8 cellular contexts compared by ENCODE assay signal in genomic region chr6:129598244-129599187, GRCh38.
DNase-seq lines count a peak whose midpoint lies in the region; ATAC-seq, FAIRE-seq and TF ChIP-seq lines count a peak whose summit lies in the region.

No MANE protein-coding gene starts in this region.

- no peaks in the 10 kb centered on the region for H3K36me3 ChIP-seq in neural cell (ENCODE audit: insufficient read depth, low read length)

- peak; percentile 88 for FAIRE-seq in GM12891 (lab: Jason Lieb, UNC)

- H3K79me2 ChIP-seq in neural cell (replicated peaks; ENCODE audit: insufficient read depth, low read length) = no peaks in the 10 kb centered on the region

- peak; percentile 58 for ATAC-seq in HG02870 (IDR thresholded peaks at IDR 0.05; ENCODE audit: unreplicated experiment)

- TF ChIP-seq CTCF in AG04450 (IDR thresholded peaks at IDR 0.05; ENCODE audit: low read depth, low read length) = peak; percentile 73
- peak; percentile 90 for TF ChIP-seq CTCF in neural cell (IDR thresholded peaks at IDR 0.05; ENCODE audit: poor library complexity, severe bottlenecking)

- POLR2A ChIA-PET in AG04450 (lab: Yijun Ruan, JAX) = no interaction called here

- peaks cover 2% of the 10 kb centered on the region for H3K9me2 ChIP-seq in neural cell (ENCODE audit: insufficient read depth, low read length)

- H3K27ac ChIP-seq in AG04450 (ENCODE audit: low read depth, low read length) = no peak overlapping the region
- no peak overlapping the region for H3K27ac ChIP-seq in neural cell (ENCODE audit: low read length)

- no peaks in the 10 kb centered on the region for H3F3A ChIP-seq in neural cell (ENCODE audit: insufficient read depth, low read length, poor library complexity, severe bottlenecking)

- CTCF ChIA-PET in AG04450 (lab: Charles Lee) = interaction anchor here (0.6 to 8.0 kb wide), 83 partner anchors 8 to 427 kb away, joined by 3 to 105 read pairs (median 5); partner anchors contain the start of gene ARHGAP18

- H3K4me3 ChIP-seq in AG04450 (ENCODE audit: low read depth, low read length) (no peak overlapping the region), neural cell (ENCODE audit: low read length) (no peak overlapping the region)

- TF ChIP-seq EP300 in neural cell (conservative IDR thresholded peaks at IDR 0.05; ENCODE audit: poor library complexity, severe bottlenecking) = no peak

- peak; percentile 96 for TF ChIP-seq RAD21 in neural cell (conservative IDR thresholded peaks at IDR 0.05)

- H3K4me2 ChIP-seq in neural cell (ENCODE audit: low read length) = no peak overlapping the region

- no peak overlapping the region for H2AFZ ChIP-seq in neural cell (ENCODE audit: low read depth, low read length)

- no peak for TF ChIP-seq POLR2A in GM12891 (IDR thresholded peaks at IDR 0.05; ENCODE audit: low read depth, low read length)

- H3K9me3 ChIP-seq in AG04450 (ENCODE audit: control insufficient read depth, insufficient read depth, low read length) = no peaks in the 10 kb centered on the region
- no peaks in the 10 kb centered on the region for H3K9me3 ChIP-seq in neural cell (ENCODE audit: low read length)

- H3K9ac ChIP-seq in neural cell (ENCODE audit: low read length) = no peak overlapping the region

- DNase-seq in AG04450 (ENCODE audit: low read depth, low spot score) (peak; percentile 49), GM12891 (ENCODE audit: insufficient read length, low spot score) (no peak), NCI-H146 treated with DMSO at 0.1 percent for 48 hours (lab: John Stamatoyannopoulos, UW; ENCODE audit: unreplicated experiment) (peak; percentile 96), SW480 (ENCODE audit: low spot score) (peak; percentile 58), fibroblast of gingiva (ENCODE audit: low read depth) (peak; percentile 66)
- no peak for DNase-seq in activated naive CD4-positive, alpha-beta T cell treated with Interleukin-2 at 50 U/mL for 16 hours

- H4K20me1 ChIP-seq in neural cell (ENCODE audit: insufficient read depth) = no peaks in the 10 kb centered on the region

- H3K27me3 ChIP-seq in AG04450 (ENCODE audit: control insufficient read depth, insufficient read depth, low read length) = no peaks in the 10 kb centered on the region
- no peaks in the 10 kb centered on the region for H3K27me3 ChIP-seq in neural cell (ENCODE audit: insufficient read depth, low read depth, low read length)

TF ChIP-seq in GM12891, 5 proteins besides CTCF, POLR2A, EP300 and RAD21:
- no peak for TF ChIP-seq PAX5 (IDR thresholded peaks at IDR 0.05; ENCODE audit: insufficient read depth, low read length, severe bottlenecking)
- no peak for TF ChIP-seq SPI1 (IDR thresholded peaks at IDR 0.05; ENCODE audit: low read depth, low read length)
- TF ChIP-seq POLR2AphosphoS5 (IDR thresholded peaks at IDR 0.05; ENCODE audit: low read depth, low read length) = no peak
- TF ChIP-seq POU2F2 (IDR thresholded peaks at IDR 0.05; ENCODE audit: low read depth, low read length) = no peak
- TF ChIP-seq TAF1 (IDR thresholded peaks at IDR 0.05; ENCODE audit: low read depth, low read length) = no peak

TF ChIP-seq in neural cell, 6 proteins besides CTCF, POLR2A, EP300 and RAD21:
- TF ChIP-seq SMC3 (conservative IDR thresholded peaks at IDR 0.05; ENCODE audit: poor library complexity) = peak; percentile 97
- TF ChIP-seq POLR2AphosphoS5 (IDR thresholded peaks at IDR 0.05) = peak; percentile 14
- TF ChIP-seq TAF1 (IDR thresholded peaks at IDR 0.05; ENCODE audit: low read depth) = no peak
TF ChIP-seq in neural cell: peak in this region for 2.

Comparison
In these comparisons a context has a peak if more than half of its experiments do, and no peak if none do; other contexts are left out.
1. DNase-seq: peak in AG04450 (single experiment), NCI-H146 treated with DMSO at 0.1 percent for 48 hours (single experiment), SW480 (single experiment) and fibroblast of gingiva (single experiment); none in GM12891 (single experiment) and activated naive CD4-positive, alpha-beta T cell treated with Interleukin-2 at 50 U/mL for 16 hours (single experiment).